In the genomic region with DNA sequence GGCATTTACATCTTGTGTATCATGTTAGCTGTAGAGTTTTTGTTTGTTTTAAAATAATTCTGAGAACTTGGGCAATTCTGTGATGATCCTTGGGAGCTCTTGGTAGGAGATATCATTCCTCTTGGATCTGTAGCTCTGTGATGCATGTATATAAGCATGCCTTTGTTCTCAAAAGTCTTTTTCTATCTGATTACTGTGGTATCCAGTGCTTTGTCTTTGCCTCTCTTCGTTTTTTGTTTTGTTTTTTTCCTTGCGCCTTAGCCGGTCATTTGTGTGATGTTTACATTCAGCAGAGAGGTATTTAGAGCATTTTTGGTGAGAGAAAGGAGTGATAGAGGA, we compare ENCODE assay signal across 9 cellular contexts.
DNase-seq lines count a peak whose midpoint lies in the region; ATAC-seq and TF ChIP-seq lines count a peak whose summit lies in the region.
"Had no signal": no experiment of that assay in that cellular context is flagged by ENCODE, and none has a peak within 500 bp of the region (broad histone marks: within the 10 kb centered on the region; RNA-seq: fewer than 3 reads in every experiment).

No MANE protein-coding gene starts in this region.

- no peaks in the 10 kb centered on the region for H3K27me3 ChIP-seq in dorsolateral prefrontal cortex

- H3K4me3 ChIP-seq in AG10803 (ENCODE audit: low read length) (peak overlapping the region; percentile 73), dorsolateral prefrontal cortex (peak overlapping the region; percentile 45 to 81 (median 69))

- peak overlapping the region; percentile 47 to 83 (median 75) for H3K4me3 Mint-ChIP-seq in naive thymus-derived CD8-positive, alpha-beta T cell

- POLR2A ChIA-PET in naive thymus-derived CD8-positive, alpha-beta T cell (lab: Charles Lee), result no interaction called here

- TF ChIP-seq CTCF in AG10803 (conservative IDR thresholded peaks at IDR 0.05; ENCODE audit: low read length), result no peak
- TF ChIP-seq CTCF in dorsolateral prefrontal cortex (IDR thresholded peaks at IDR 0.05 in 54 of 56, conservative IDR thresholded peaks at IDR 0.05 in 2 of 56; ENCODE audit: low read depth in 1 of 56, partially characterized antibody in 56 of 56), result no peak

- peak overlapping the region in 52 of 59 donors; percentile 4 to 93 (median 72) for H3K27ac ChIP-seq in dorsolateral prefrontal cortex

- peak overlapping the region in 2 of 10 donors; percentile 63 to 78 for H3K27ac Mint-ChIP-seq in naive thymus-derived CD8-positive, alpha-beta T cell

- intact Hi-C loops in dorsolateral prefrontal cortex (cut with DNase I), result loop anchor here in 1 of 2 donors (10.0 kb wide), 1 partner anchor 110 kb away; a partner anchor contains a TSS

- H3K9me3 Mint-ChIP-seq in naive thymus-derived CD8-positive, alpha-beta T cell, result peaks cover 0 to 5% (median 0%) of the 10 kb centered on the region in 9 donors

- peak; percentile 40 for DNase-seq in AG10803 (ENCODE audit: low read depth)
- DNase-seq in HT-29 (ENCODE audit: low spot score), result peak; percentile 49
- no peak for DNase-seq in dorsolateral prefrontal cortex
- DNase-seq in naive thymus-derived CD8-positive, alpha-beta T cell, result no peak
- DNase-seq in A172 (ENCODE audit: low spot score), result no peak
- DNase-seq in AML-193 (lab: John Stamatoyannopoulos, UW), result no peak
- DNase-seq in NCI-H524 (lab: John Stamatoyannopoulos, UW), result no peak
- DNase-seq: activated CD4-positive, alpha-beta T cell treated with anti-CD3 and anti-CD28 coated beads, Interleukin-2, amount 50 U/mL, for 4 hours had no signal

- H3K27me3 Mint-ChIP-seq in naive thymus-derived CD8-positive, alpha-beta T cell, result peaks cover 20 to 36% (median 25%) of the 10 kb centered on the region in 5 donors

- H3K36me3 Mint-ChIP-seq in naive thymus-derived CD8-positive, alpha-beta T cell, result peaks cover 11 to 16% (median 15%) of the 10 kb centered on the region in 3 donors

- no peak for ATAC-seq in naive thymus-derived CD8-positive, alpha-beta T cell
- no peak for ATAC-seq in GM18858 (IDR thresholded peaks at IDR 0.05; ENCODE audit: unreplicated experiment)

- H3K4me1 Mint-ChIP-seq in naive thymus-derived CD8-positive, alpha-beta T cell, result peaks cover 9 to 20% (median 14%) of the 10 kb centered on the region in 4 donors

Comparison
In these comparisons a context has a peak if more than half of its experiments do, and no peak if none do; other contexts are left out.
1. DNase-seq: peak in AG10803 (single experiment) and HT-29 (single experiment); none in dorsolateral prefrontal cortex (0 of 10), naive thymus-derived CD8-positive, alpha-beta T cell (0 of 10), A172 (single experiment), AML-193 (0 of 2) and NCI-H524 (0 of 2).